32 cellular contexts compared by ENCODE assay signal in genomic region chr22:26214466-26214865, GRCh38.
"Had no signal": no experiment of that assay in that cellular context is flagged by ENCODE, and none has a peak within 500 bp of the region (broad histone marks: within the 10 kb centered on the region; RNA-seq: fewer than 3 reads in every experiment).

No MANE protein-coding gene starts in this region.

- DNase-seq: activated B cell treated with CpG ODN at 0.5 μM for 24 hours; activated CD4-positive, alpha-beta memory T cell treated with anti-CD3 and anti-CD28 coated beads for 36 hours; activated CD4-positive, alpha-beta T cell treated with anti-CD3 and anti-CD28 coated beads for 4 hours; activated CD4-positive, alpha-beta T cell treated with anti-CD3 and anti-CD28 coated beads, Interleukin-2, amount 10 ng/mL, durations not matched to agents 24 days and 14 days; activated CD4-positive, alpha-beta T cell treated with anti-CD3 and anti-CD28 coated beads, Interleukin-2, amount 50 U/mL, for 1 hour; activated CD4-positive, alpha-beta T cell treated with anti-CD3 and anti-CD28 coated beads, Interleukin-2, amount 50 U/mL, for 4 hours; activated CD4-positive, CD25-positive, alpha-beta regulatory T cell treated with anti-CD3 and anti-CD28 coated beads, Interleukin-2, amount 50 U/mL, for 72 hours; activated CD8-positive, alpha-beta memory T cell treated with anti-CD3 and anti-CD28 coated beads, Interleukin-2, amount 50 U/mL, for 4 hours; activated CD8-positive, alpha-beta T cell treated with anti-CD3 and anti-CD28 coated beads for 36 hours; activated effector memory CD4-positive, alpha-beta T cell treated with anti-CD3 and anti-CD28 coated beads, Interleukin-2, amount 50 U/mL, for 16 hours; activated gamma-delta T cell treated with Interleukin-2 at 50 U/mL for 16 hours; activated naive CD4-positive, alpha-beta T cell; activated naive CD4-positive, alpha-beta T cell treated with anti-CD3 and anti-CD28 coated beads for 36 hours; activated naive CD4-positive, alpha-beta T cell treated with anti-CD3 and anti-CD28 coated beads, Interleukin-2, amount 50 U/mL, for 16 hours; activated naive CD8-positive, alpha-beta T cell treated with anti-CD3 and anti-CD28 coated beads for 36 hours; activated T-cell treated with anti-CD3 and anti-CD28 coated beads for 4 hours; activated T-cell treated with anti-CD3 and anti-CD28 coated beads, Interleukin-2, amount 50 U/mL, for 1 hour; activated T-cell treated with anti-CD3 and anti-CD28 coated beads, Interleukin-2, amount 50 U/mL, for 4 hours; activated T-cell treated with anti-CD3 and anti-CD28 coated beads, Interleukin-2, amount 50 U/mL, for 72 hours; amniotic stem cell; aorta; body of pancreas; brain microvascular endothelial cell; central memory CD4-positive, alpha-beta T cell; T-helper 1 cell; T-helper 2 cell; T-helper 9 cell had no signal

- ATAC-seq: activated CD8-positive, alpha-beta T cell treated with anti-CD3 and anti-CD28 coated beads for 36 hours; activated naive CD4-positive, alpha-beta T cell treated with anti-CD3 and anti-CD28 coated beads, Interleukin-2, amount 50 U/mL, for 72 hours; activated T-cell treated with anti-CD3 and anti-CD28 coated beads, Interleukin-2, amount 50 U/mL, for 4 hours; activated T-cell treated with anti-CD3 and anti-CD28 coated beads, Interleukin-2, amount 50 U/mL, for 72 hours; activated T-helper 17 cell treated with anti-CD3 and anti-CD28 coated beads, Interleukin-2, amount 50 U/mL, for 72 hours; body of pancreas had no signal

- H3K27ac ChIP-seq: adrenal gland, body of pancreas, brain microvascular endothelial cell, VCaP had no signal

- H3K4me3 ChIP-seq: adrenal gland, body of pancreas, breast epithelium had no signal
